23 cellular contexts compared by ENCODE assay signal in the genomic region with DNA sequence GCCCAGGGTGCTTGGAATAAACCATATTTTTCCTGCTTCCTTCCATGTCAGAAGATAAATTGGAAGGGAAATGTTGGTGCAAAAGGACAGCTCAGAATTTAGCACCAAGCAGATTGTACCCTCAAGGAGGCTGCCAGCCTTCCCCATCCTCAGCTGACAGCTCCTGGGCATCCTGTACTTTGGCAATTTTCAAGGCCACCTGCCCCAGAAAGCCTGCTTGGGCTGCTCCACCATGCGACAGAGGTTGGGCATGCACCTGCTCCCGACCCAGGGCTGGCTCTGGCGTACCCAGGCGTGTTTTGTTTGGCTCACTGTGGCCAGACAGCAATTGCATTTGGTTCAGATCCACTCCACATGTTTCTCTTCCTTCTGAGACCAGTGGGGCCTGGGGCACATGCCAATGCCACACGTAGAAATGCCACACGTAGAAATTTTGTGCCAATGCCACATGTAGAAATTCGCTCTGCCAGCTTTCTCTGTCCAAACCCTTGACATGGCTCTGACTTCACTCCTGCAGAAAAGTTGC.
"Had no signal": no experiment of that assay in that cellular context is flagged by ENCODE, and none has a peak within 500 bp of the region (broad histone marks: within the 10 kb centered on the region; RNA-seq: fewer than 3 reads in every experiment).

No MANE protein-coding gene starts in this region.

- H3K9me3 ChIP-seq: colonic mucosa, neutrophil, pancreas, psoas muscle, thyroid gland had no signal

- H3K27ac ChIP-seq: colonic mucosa, esophagus muscularis mucosa, neutrophil, pancreas, psoas muscle, right atrium auricular region, thyroid gland had no signal

- H3K4me3 ChIP-seq: colonic mucosa, dorsolateral prefrontal cortex, esophagus muscularis mucosa, pancreas, psoas muscle, right atrium auricular region, thyroid gland had no signal

- DNase-seq: activated CD4-positive, alpha-beta memory T cell treated with anti-CD3 and anti-CD28 coated beads, Interleukin-2, amount 10 ng/mL, durations not matched to agents 7 days and 5 days; activated CD4-positive, alpha-beta T cell treated with anti-CD3 and anti-CD28 coated beads, Interleukin-2, amount 10 ng/mL, durations not matched to agents 24 days and 14 days; activated CD8-positive, alpha-beta memory T cell treated with anti-CD3 and anti-CD28 coated beads, Interleukin-2, amount 10 ng/mL, durations not matched to agents 7 days and 5 days; activated gamma-delta T cell treated with Interleukin-2 at 50 U/mL for 16 hours; colonic mucosa; effector memory CD8-positive, alpha-beta T cell; hippocampal formation; left ventricle myocardium superior; mammary epithelial cell; psoas muscle; stimulated activated CD4-positive, alpha-beta T cell treated with anti-CD3 and anti-CD28 coated beads, Interleukin-4, amount 100 ng/mL, for 24 hours; stimulated activated naive CD8-positive, alpha-beta T cell treated with anti-CD3 and anti-CD28 coated beads, Interleukin-15, Interleukin-2, amounts not matched to agents 100 U/mL and 50 U/mL, for 24 hours; thyroid gland had no signal

- ATAC-seq: activated CD4-positive, CD25-positive, alpha-beta regulatory T cell treated with anti-CD3 and anti-CD28 coated beads, Interleukin-2, amount 50 U/mL, for 24 hours; activated CD8-positive, alpha-beta memory T cell treated with anti-CD3 and anti-CD28 coated beads, Interleukin-2, amount 10 ng/mL, durations not matched to agents 7 days and 5 days; effector memory CD8-positive, alpha-beta T cell; left ventricle myocardium superior; psoas muscle; stimulated activated naive CD8-positive, alpha-beta T cell treated with anti-CD3 and anti-CD28 coated beads, Interleukin-15, Interleukin-2, amounts not matched to agents 100 U/mL and 50 U/mL, for 24 hours had no signal

- H3K36me3 ChIP-seq: colonic mucosa, esophagus muscularis mucosa, neutrophil, pancreas, right atrium auricular region, thyroid gland had no signal

- H3K36me3 Mint-ChIP-seq: activated CD8-positive, alpha-beta memory T cell treated with anti-CD3 and anti-CD28 coated beads, Interleukin-2, amount 10 ng/mL, durations not matched to agents 7 days and 5 days; activated naive CD4-positive, alpha-beta T cell treated with anti-CD3 and anti-CD28 coated beads, Interleukin-2, amount 50 U/mL, for 24 hours; brain; mesothelial cell of epicardium had no signal

- H3K27me3 ChIP-seq: colonic mucosa, neutrophil, pancreas, right atrium auricular region, thyroid gland had no signal

- H3K27me3 Mint-ChIP-seq: activated CD8-positive, alpha-beta memory T cell treated with anti-CD3 and anti-CD28 coated beads, Interleukin-2, amount 10 ng/mL, durations not matched to agents 7 days and 5 days; activated naive CD4-positive, alpha-beta T cell treated with anti-CD3 and anti-CD28 coated beads, Interleukin-2, amount 50 U/mL, for 24 hours had no signal

- H3K4me3 Mint-ChIP-seq: activated CD4-positive, alpha-beta memory T cell treated with anti-CD3 and anti-CD28 coated beads, Interleukin-2, amount 10 ng/mL, durations not matched to agents 7 days and 5 days; activated CD4-positive, alpha-beta T cell treated with anti-CD3 and anti-CD28 coated beads, Interleukin-2, amount 10 ng/mL, durations not matched to agents 24 days and 14 days; activated CD8-positive, alpha-beta memory T cell treated with anti-CD3 and anti-CD28 coated beads, Interleukin-2, amount 10 ng/mL, durations not matched to agents 7 days and 5 days; activated naive CD4-positive, alpha-beta T cell treated with anti-CD3 and anti-CD28 coated beads, Interleukin-2, amount 50 U/mL, for 24 hours; brain; effector memory CD8-positive, alpha-beta T cell; mesothelial cell of epicardium; natural killer cell treated with Interleukin-12 subunit alpha and Interleukin-12 subunit beta and Interleukin-15 and Interleukin-18, amount 100 ng/mL, for 72 hours had no signal

- H3K4me1 Mint-ChIP-seq: activated CD4-positive, alpha-beta memory T cell treated with anti-CD3 and anti-CD28 coated beads, Interleukin-2, amount 10 ng/mL, durations not matched to agents 7 days and 5 days; activated CD4-positive, alpha-beta T cell treated with anti-CD3 and anti-CD28 coated beads, Interleukin-2, amount 10 ng/mL, durations not matched to agents 24 days and 14 days; activated CD8-positive, alpha-beta memory T cell treated with anti-CD3 and anti-CD28 coated beads, Interleukin-2, amount 10 ng/mL, durations not matched to agents 7 days and 5 days; activated naive CD4-positive, alpha-beta T cell treated with anti-CD3 and anti-CD28 coated beads, Interleukin-2, amount 50 U/mL, for 24 hours; mesothelial cell of epicardium had no signal

- H3K4me1 ChIP-seq: colonic mucosa, esophagus muscularis mucosa, pancreas, psoas muscle, right atrium auricular region, thyroid gland had no signal

- H3K27ac Mint-ChIP-seq: activated CD4-positive, alpha-beta memory T cell treated with anti-CD3 and anti-CD28 coated beads, Interleukin-2, amount 10 ng/mL, durations not matched to agents 7 days and 5 days; activated CD4-positive, alpha-beta T cell treated with anti-CD3 and anti-CD28 coated beads, Interleukin-2, amount 10 ng/mL, durations not matched to agents 24 days and 14 days; activated CD8-positive, alpha-beta memory T cell treated with anti-CD3 and anti-CD28 coated beads, Interleukin-2, amount 10 ng/mL, durations not matched to agents 7 days and 5 days; activated naive CD4-positive, alpha-beta T cell treated with anti-CD3 and anti-CD28 coated beads, Interleukin-2, amount 50 U/mL, for 24 hours; mesothelial cell of epicardium; natural killer cell treated with Interleukin-12 subunit alpha and Interleukin-12 subunit beta and Interleukin-15 and Interleukin-18, amount 100 ng/mL, for 72 hours had no signal

- H3K9me3 Mint-ChIP-seq: activated CD4-positive, alpha-beta memory T cell treated with anti-CD3 and anti-CD28 coated beads, Interleukin-2, amount 10 ng/mL, durations not matched to agents 7 days and 5 days; activated naive CD4-positive, alpha-beta T cell treated with anti-CD3 and anti-CD28 coated beads, Interleukin-2, amount 50 U/mL, for 24 hours had no signal
